In the genomic region with DNA sequence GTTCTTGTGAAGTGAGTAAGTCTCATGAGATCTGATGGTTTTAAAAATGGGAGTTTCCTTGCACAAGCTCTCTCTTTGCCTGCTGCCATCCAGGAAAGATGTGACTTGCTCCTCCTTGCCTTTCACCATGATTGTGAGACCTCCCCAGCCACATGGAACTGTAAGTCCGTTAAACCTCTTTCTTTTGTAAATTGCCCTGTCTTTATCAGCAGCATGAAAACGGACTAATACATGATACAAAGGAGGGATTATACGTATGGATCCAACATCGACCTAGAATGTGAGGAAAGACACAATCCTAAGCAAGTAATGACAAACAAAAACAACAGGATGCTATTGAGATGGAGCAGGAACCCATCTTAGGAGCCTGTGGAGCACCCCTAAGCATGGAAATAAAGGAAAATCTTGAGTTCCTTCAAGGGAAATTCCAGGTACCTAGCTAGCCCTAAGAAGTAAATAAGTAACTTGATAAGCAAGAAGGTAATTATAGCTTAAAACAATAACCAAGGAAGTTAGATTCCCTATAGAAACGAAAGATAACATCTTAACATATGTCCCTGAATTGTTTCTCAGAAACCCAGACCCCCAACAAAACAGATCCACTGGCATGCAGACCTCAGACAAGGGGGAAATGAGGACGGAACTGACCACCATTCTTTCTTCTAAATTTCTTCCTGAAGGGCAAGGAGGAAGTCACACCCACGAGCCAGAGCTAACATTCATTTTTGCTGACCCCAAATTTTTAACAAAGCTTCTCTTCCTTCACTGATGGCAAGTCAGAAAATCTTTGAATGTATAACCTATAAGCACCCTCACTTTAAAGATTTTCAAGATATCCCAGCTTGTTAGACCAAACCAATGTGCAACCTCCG, we compare ENCODE assay signal across 14 cellular contexts. TPM values are rescaled to one million over a fixed set of nuclear protein-coding genes. Genes with fewer than 3 reads are reported as not detected.
DNase-seq lines count a peak whose midpoint lies in the region; ATAC-seq and TF ChIP-seq lines count a peak whose summit lies in the region.
"Had no signal": no experiment of that assay in that cellular context is flagged by ENCODE, and none has a peak within 500 bp of the region (broad histone marks: within the 10 kb centered on the region; RNA-seq: fewer than 3 reads in every experiment).

No MANE protein-coding gene starts in this region.

- H3K36me3 ChIP-seq in tibial artery, result no peaks in the 10 kb centered on the region

- H3K27ac Mint-ChIP-seq in stimulated activated naive CD8-positive, alpha-beta T cell treated with anti-CD3 and anti-CD28 coated beads, Interleukin-15, Interleukin-2, amounts not matched to agents 100 ng/mL and 50 ng/mL, for 24 hours, result no peak overlapping the region
- H3K27ac Mint-ChIP-seq in stimulated activated naive CD8-positive, alpha-beta T cell treated with anti-CD3 and anti-CD28 coated beads, Interleukin-15, amount 100 ng/mL, for 72 hours, result no peak overlapping the region
- H3K27ac Mint-ChIP-seq in WTC11, result no peak overlapping the region

- intact Hi-C loops in tibial artery (cut with DNase I; ENCODE audit: low total_unique reads), result loop anchor here (5.0 kb wide), 1 partner anchor 259 kb away; no protein-coding TSS in a partner anchor

- H3K27me3 ChIP-seq in tibial artery, result peaks cover 0 to 46% of the 10 kb centered on the region in 2 donors

- peak overlapping the region; percentile 33 for H3K4me3 Mint-ChIP-seq in stimulated activated naive CD8-positive, alpha-beta T cell treated with anti-CD3 and anti-CD28 coated beads, Interleukin-15, Interleukin-2, amounts not matched to agents 100 ng/mL and 50 ng/mL, for 24 hours
- peak overlapping the region in 1 of 2 donors; percentile 21 for H3K4me3 Mint-ChIP-seq in stimulated activated naive CD8-positive, alpha-beta T cell treated with anti-CD3 and anti-CD28 coated beads, Interleukin-15, amount 100 ng/mL, for 72 hours
- peak overlapping the region; percentile 72 for H3K4me3 Mint-ChIP-seq in WTC11

- no peak for TF ChIP-seq CTCF in WTC11 (IDR thresholded peaks at IDR 0.05)
- TF ChIP-seq CTCF in tibial artery (IDR thresholded peaks at IDR 0.05), result no peak

- H3K27me3 Mint-ChIP-seq in stimulated activated naive CD8-positive, alpha-beta T cell treated with anti-CD3 and anti-CD28 coated beads, Interleukin-15, Interleukin-2, amounts not matched to agents 100 ng/mL and 50 ng/mL, for 24 hours, result peaks cover 63% of the 10 kb centered on the region
- H3K27me3 Mint-ChIP-seq in stimulated activated naive CD8-positive, alpha-beta T cell treated with anti-CD3 and anti-CD28 coated beads, Interleukin-15, amount 100 ng/mL, for 72 hours, result peaks cover 65% of the 10 kb centered on the region
- peaks cover 55% of the 10 kb centered on the region for H3K27me3 Mint-ChIP-seq in WTC11 (ENCODE audit: low read depth)

- POLR2A ChIA-PET in WTC11 (lab: Charles Lee), result no interaction called here

- peak overlapping the region; percentile 49; the same call in 1 of the 2 replicates for H3K4me3 ChIP-seq in iPS-18c (ENCODE audit: insufficient read depth, low read depth, low read length)
- no peak overlapping the region for H3K4me3 ChIP-seq in tibial artery
- H3K4me3 ChIP-seq: GM23248 had no signal

- no peaks in the 10 kb centered on the region for H3K36me3 Mint-ChIP-seq in stimulated activated naive CD8-positive, alpha-beta T cell treated with anti-CD3 and anti-CD28 coated beads, Interleukin-15, Interleukin-2, amounts not matched to agents 100 ng/mL and 50 ng/mL, for 24 hours (ENCODE audit: low read depth)
- no peaks in the 10 kb centered on the region for H3K36me3 Mint-ChIP-seq in WTC11

- DNase-seq in stimulated activated naive CD8-positive, alpha-beta T cell treated with anti-CD3 and anti-CD28 coated beads, Interleukin-15, amount 100 ng/mL, for 72 hours, result no peak
- DNase-seq in WTC11 (ENCODE audit: low spot score) (no peak), tibial artery (no peak)
- DNase-seq: activated CD4-positive, alpha-beta T cell treated with anti-CD3 and anti-CD28 coated beads, Interleukin-2, amount 50 U/mL, for 48 hours; midbrain; MM.1S; stimulated activated CD4-positive, alpha-beta T cell treated with anti-CD3 and anti-CD28 coated beads, Interleukin-1b, Interleukin-23, amount 100 ng/mL, for 48 hours had no signal

- H3K4me1 ChIP-seq in tibial artery, result peaks cover 0 to 30% (median 18%) of the 10 kb centered on the region in 4 donors

- H3K4me1 Mint-ChIP-seq in stimulated activated naive CD8-positive, alpha-beta T cell treated with anti-CD3 and anti-CD28 coated beads, Interleukin-15, Interleukin-2, amounts not matched to agents 100 ng/mL and 50 ng/mL, for 24 hours (ENCODE audit: low read depth), result peaks cover 42% of the 10 kb centered on the region
- H3K4me1 Mint-ChIP-seq in stimulated activated naive CD8-positive, alpha-beta T cell treated with anti-CD3 and anti-CD28 coated beads, Interleukin-15, amount 100 ng/mL, for 72 hours, result peaks cover 40% of the 10 kb centered on the region
- peaks cover 48% of the 10 kb centered on the region for H3K4me1 Mint-ChIP-seq in WTC11

- ATAC-seq in stimulated activated naive CD8-positive, alpha-beta T cell treated with anti-CD3 and anti-CD28 coated beads, Interleukin-15, amount 100 ng/mL, for 72 hours, result no peak
- ATAC-seq in WTC11 (peak; percentile 36), HG02610 (IDR thresholded peaks at IDR 0.05; ENCODE audit: unreplicated experiment) (no peak), GM18520 (IDR thresholded peaks at IDR 0.05; ENCODE audit: unreplicated experiment) (no peak), HG03439 (IDR thresholded peaks at IDR 0.05; ENCODE audit: unreplicated experiment) (no peak)
- ATAC-seq: GM12878 had no signal

- H3K9me3 ChIP-seq in iPS-18c (ENCODE audit: control insufficient read depth, insufficient read depth, low read length) (no peaks in the 10 kb centered on the region), tibial artery (no peaks in the 10 kb centered on the region)

- CTCF ChIA-PET in WTC11 (lab: Charles Lee), result interaction anchor here (0.8 to 2.8 kb wide), 11 partner anchors 8 to 262 kb away, joined by 3 to 10 read pairs (median 7); a partner anchor contains a TSS

- no peaks in the 10 kb centered on the region for H3K9me3 Mint-ChIP-seq in stimulated activated naive CD8-positive, alpha-beta T cell treated with anti-CD3 and anti-CD28 coated beads, Interleukin-15, Interleukin-2, amounts not matched to agents 100 ng/mL and 50 ng/mL, for 24 hours
- no peaks in the 10 kb centered on the region for H3K9me3 Mint-ChIP-seq in stimulated activated naive CD8-positive, alpha-beta T cell treated with anti-CD3 and anti-CD28 coated beads, Interleukin-15, amount 100 ng/mL, for 72 hours
- H3K9me3 Mint-ChIP-seq in WTC11, result no peaks in the 10 kb centered on the region

- H3K27ac ChIP-seq in tibial artery, result no peak overlapping the region
- H3K27ac ChIP-seq: GM23248 had no signal

TF ChIP-seq in WTC11, 78 proteins besides CTCF, POLR2A, EP300 and RAD21 (continues in another document):
- TF ChIP-seq ESRRA (CRISPR knock-in tag; IDR thresholded peaks at IDR 0.05; ENCODE audit: borderline replicate concordance) (no peak), TEAD1 (CRISPR knock-in tag; IDR thresholded peaks at IDR 0.05) (peak; percentile 34; the same call in 1 of the 2 replicates), SMAD3 (CRISPR knock-in tag; IDR thresholded peaks at IDR 0.05; ENCODE audit: borderline replicate concordance) (no peak), TCF7 (CRISPR knock-in tag; IDR thresholded peaks at IDR 0.05; ENCODE audit: low read depth) (no peak), RELA (CRISPR knock-in tag; IDR thresholded peaks at IDR 0.05; ENCODE audit: borderline replicate concordance) (no peak), ATF1 (CRISPR knock-in tag; IDR thresholded peaks at IDR 0.05) (no peak), SP1 (CRISPR knock-in tag; conservative IDR thresholded peaks at IDR 0.05) (peak; percentile 69), ETV6 (CRISPR knock-in tag; IDR thresholded peaks at IDR 0.05) (peak; percentile 78)
- TF ChIP-seq, protein P1, sequence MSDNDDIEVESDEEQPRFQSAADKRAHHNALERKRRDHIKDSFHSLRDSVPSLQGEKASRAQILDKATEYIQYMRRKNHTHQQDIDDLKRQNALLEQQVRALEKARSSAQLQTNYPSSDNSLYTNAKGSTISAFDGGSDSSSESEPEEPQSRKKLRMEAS (CRISPR knock-in tag; IDR thresholded peaks at IDR 0.05), result no peak
- TF ChIP-seq, protein P2, sequence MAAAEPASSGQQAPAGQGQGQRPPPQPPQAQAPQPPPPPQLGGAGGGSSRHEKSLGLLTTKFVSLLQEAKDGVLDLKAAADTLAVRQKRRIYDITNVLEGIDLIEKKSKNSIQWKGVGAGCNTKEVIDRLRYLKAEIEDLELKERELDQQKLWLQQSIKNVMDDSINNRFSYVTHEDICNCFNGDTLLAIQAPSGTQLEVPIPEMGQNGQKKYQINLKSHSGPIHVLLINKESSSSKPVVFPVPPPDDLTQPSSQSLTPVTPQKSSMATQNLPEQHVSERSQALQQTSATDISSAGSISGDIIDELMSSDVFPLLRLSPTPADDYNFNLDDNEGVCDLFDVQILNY (CRISPR knock-in tag; IDR thresholded peaks at IDR 0.05), result no peak
- TF ChIP-seq, protein P3, sequence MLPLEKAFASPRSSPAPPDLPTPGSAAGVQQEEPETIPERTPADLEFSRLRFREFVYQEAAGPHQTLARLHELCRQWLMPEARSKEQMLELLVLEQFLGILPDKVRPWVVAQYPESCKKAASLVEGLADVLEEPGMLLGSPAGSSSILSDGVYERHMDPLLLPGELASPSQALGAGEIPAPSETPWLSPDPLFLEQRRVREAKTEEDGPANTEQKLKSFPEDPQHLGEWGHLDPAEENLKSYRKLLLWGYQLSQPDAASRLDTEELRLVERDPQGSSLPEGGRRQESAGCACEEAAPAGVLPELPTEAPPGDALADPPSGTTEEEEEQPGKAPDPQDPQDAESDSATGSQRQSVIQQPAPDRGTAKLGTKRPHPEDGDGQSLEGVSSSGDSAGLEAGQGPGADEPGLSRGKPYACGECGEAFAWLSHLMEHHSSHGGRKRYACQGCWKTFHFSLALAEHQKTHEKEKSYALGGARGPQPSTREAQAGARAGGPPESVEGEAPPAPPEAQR (CRISPR knock-in tag; IDR thresholded peaks at IDR 0.05), result no peak

RNA-seq across cellular contexts. Expression of a gene that starts 1.4 kb away (rescaled TPM):
- total RNA-seq in WTC11 (2021), result 3.9 to 4.9 TPM (median 4.7 TPM) in 3 replicates
